Comparison of ENCODE assay signal across 8 cellular contexts in genomic region chr1:160219062-160219929, GRCh38. TPM values are rescaled to one million over a fixed set of nuclear protein-coding genes. Genes with fewer than 3 reads are reported as not detected.
DNase-seq lines count a peak whose midpoint lies in the region; ATAC-seq lines count a peak whose summit lies in the region.

No MANE protein-coding gene starts in this region.

- H4K20me1 ChIP-seq in Karpas-422 (ENCODE audit: insufficient read depth, low read depth, low read length), result no peaks in the 10 kb centered on the region

- H3K36me3 Mint-ChIP-seq in stimulated activated memory B cell treated with anti-CD40 and anti-IgM and Interleukin-4, amounts not matched to agents 10 μg/mL and 1 μg/mL and 100 μg/mL, for 72 hours, result peaks cover 64% of the 10 kb centered on the region

- ATAC-seq in stimulated activated memory B cell treated with anti-CD40 and anti-IgM and Interleukin-4, amounts not matched to agents 10 μg/mL and 1 μg/mL and 100 μg/mL, for 72 hours, result no peak
- ATAC-seq in HG03460 (IDR thresholded peaks at IDR 0.05; ENCODE audit: unreplicated experiment), result no peak
- no peak for ATAC-seq in HG03139 (IDR thresholded peaks at IDR 0.05; ENCODE audit: unreplicated experiment)

- H3K4me2 ChIP-seq in Karpas-422 (ENCODE audit: low read depth, low read length, poor library complexity, severe bottlenecking), result no peak overlapping the region

- H3K9ac ChIP-seq in Karpas-422 (ENCODE audit: low read length), result no peak overlapping the region

- no peak overlapping the region for H3K4me3 Mint-ChIP-seq in stimulated activated memory B cell treated with anti-CD40 and anti-IgM and Interleukin-4, amounts not matched to agents 10 μg/mL and 1 μg/mL and 100 μg/mL, for 72 hours

- H3K9me3 ChIP-seq in Karpas-422 (ENCODE audit: low read length), result no peaks in the 10 kb centered on the region

- H3K27ac ChIP-seq in Karpas-422 (ENCODE audit: low read length), result no peak overlapping the region

- H3K79me2 ChIP-seq in Karpas-422 (ENCODE audit: low read length), result no peaks in the 10 kb centered on the region

- peaks cover 46% of the 10 kb centered on the region; the same call in 1 of the 2 replicates for H3K36me3 ChIP-seq in Karpas-422 (ENCODE audit: insufficient read depth, low read length)

- no peak overlapping the region for H3K4me3 ChIP-seq in Karpas-422 (ENCODE audit: low read length)

- no peak overlapping the region for H2AFZ ChIP-seq in Karpas-422 (ENCODE audit: low read length)

- DNase-seq in COLO668 (lab: John Stamatoyannopoulos, UW; ENCODE audit: unreplicated experiment), result peak; percentile 15
- DNase-seq in Karpas-422, result peak; percentile 58
- peak; percentile 80 for DNase-seq in astrocyte of the hippocampus (ENCODE audit: low read depth, low spot score)
- peak; percentile 77 for DNase-seq in iPS-NIHi7 (ENCODE audit: extremely low spot score)
- no peak for DNase-seq in activated gamma-delta T cell treated with Interleukin-2 at 50 U/mL for 16 hours

- H3K27ac Mint-ChIP-seq in stimulated activated memory B cell treated with anti-CD40 and anti-IgM and Interleukin-4, amounts not matched to agents 10 μg/mL and 1 μg/mL and 100 μg/mL, for 72 hours, result peak overlapping the region; percentile 55

- H3K9me3 Mint-ChIP-seq in stimulated activated memory B cell treated with anti-CD40 and anti-IgM and Interleukin-4, amounts not matched to agents 10 μg/mL and 1 μg/mL and 100 μg/mL, for 72 hours, result no peaks in the 10 kb centered on the region

- H3K27me3 Mint-ChIP-seq in stimulated activated memory B cell treated with anti-CD40 and anti-IgM and Interleukin-4, amounts not matched to agents 10 μg/mL and 1 μg/mL and 100 μg/mL, for 72 hours, result no peaks in the 10 kb centered on the region

- H3K9me2 ChIP-seq in Karpas-422 (replicated peaks; ENCODE audit: insufficient read depth, low read length), result no peaks in the 10 kb centered on the region

- H3K4me1 ChIP-seq in Karpas-422 (ENCODE audit: low read length), result no peaks in the 10 kb centered on the region

- H3K27me3 ChIP-seq in Karpas-422 (ENCODE audit: low read length), result no peaks in the 10 kb centered on the region

- no peaks in the 10 kb centered on the region for H3K4me1 Mint-ChIP-seq in stimulated activated memory B cell treated with anti-CD40 and anti-IgM and Interleukin-4, amounts not matched to agents 10 μg/mL and 1 μg/mL and 100 μg/mL, for 72 hours

RNA-seq across cellular contexts. Expression of gene PEA15, which starts 14.1 kb away (rescaled TPM):
- 40.1 and 69.1 TPM in 2 replicates for total RNA-seq in Karpas-422 (2014; rRNA removed; shearing (Covaris generic); ENCODE audit: low replicate concordance)

RNA-seq across cellular contexts. Expression of gene CASQ1, which starts 28.9 kb away (rescaled TPM):
- not detected in 2 replicates for total RNA-seq in Karpas-422 (2014; rRNA removed; shearing (Covaris generic); ENCODE audit: low replicate concordance)

RNA-seq across cellular contexts. Expression of gene DCAF8, which starts 43.1 kb away (rescaled TPM):
- 89.7 and 132 TPM in 2 replicates for total RNA-seq in Karpas-422 (2014; rRNA removed; shearing (Covaris generic); ENCODE audit: low replicate concordance)
